ENCODE assay signal across 8 cellular contexts in the genomic region with DNA sequence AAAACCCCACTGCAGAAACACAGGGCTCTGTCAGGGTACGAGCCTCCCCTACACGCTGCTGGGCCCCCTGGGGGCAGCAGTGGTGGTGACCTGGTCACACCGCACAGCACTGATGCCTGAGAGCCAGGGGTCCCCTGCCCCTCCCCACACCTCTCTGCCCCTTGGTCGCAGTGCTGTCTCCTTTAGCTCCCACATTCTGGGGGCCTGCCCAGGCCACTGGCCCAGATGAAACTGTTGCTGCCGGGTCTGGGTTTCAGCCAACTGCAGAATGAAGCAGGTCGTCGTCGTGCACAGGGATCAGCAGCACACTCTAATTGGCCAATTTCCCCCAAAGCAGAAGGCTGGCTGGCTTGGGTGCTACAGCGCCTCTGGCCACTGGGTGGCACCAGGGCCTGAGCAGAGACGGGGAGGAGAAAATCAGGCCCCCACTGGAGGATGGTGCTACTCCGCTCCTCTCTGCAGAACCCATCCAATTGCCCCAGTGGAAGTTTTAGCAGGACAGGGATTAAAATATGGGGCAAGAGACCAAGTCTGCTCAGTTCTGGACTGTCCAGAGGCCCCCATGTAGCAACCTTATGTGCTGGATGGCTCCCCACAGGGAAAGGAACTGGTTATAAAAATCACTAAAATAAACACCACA. TPM values are rescaled to one million over a fixed set of nuclear protein-coding genes. Genes with fewer than 3 reads are reported as not detected.
A peak's percentile ranks its signal among the peaks of the same experiment; 100 is the strongest.
DNase-seq lines count a peak whose midpoint lies in the region; ATAC-seq and TF ChIP-seq lines count a peak whose summit lies in the region.

No MANE protein-coding gene starts in this region.

- H3K4me3 Mint-ChIP-seq in activated T-helper 17 cell treated with anti-CD3 and anti-CD28 coated beads, Interleukin-2, amount 50 U/mL, for 72 hours: peak overlapping the region; percentile 76
- peak overlapping the region; percentile 65 for H3K4me3 Mint-ChIP-seq in nephron progenitor cell
- H3K4me3 Mint-ChIP-seq in stimulated activated naive CD8-positive, alpha-beta T cell treated with anti-CD3 and anti-CD28 coated beads, Interleukin-15, amount 100 ng/mL, for 72 hours: peak overlapping the region; percentile 60 to 82

- no peaks in the 10 kb centered on the region for H3K27me3 Mint-ChIP-seq in activated T-helper 17 cell treated with anti-CD3 and anti-CD28 coated beads, Interleukin-2, amount 50 U/mL, for 72 hours
- H3K27me3 Mint-ChIP-seq in nephron progenitor cell (ENCODE audit: low read depth, poor library complexity): no peaks in the 10 kb centered on the region
- no peaks in the 10 kb centered on the region for H3K27me3 Mint-ChIP-seq in stimulated activated naive CD8-positive, alpha-beta T cell treated with anti-CD3 and anti-CD28 coated beads, Interleukin-15, amount 100 ng/mL, for 72 hours

- peak; percentile 63 for ATAC-seq in GM21381 (IDR thresholded peaks at IDR 0.05; ENCODE audit: unreplicated experiment)
- ATAC-seq in activated T-helper 17 cell treated with anti-CD3 and anti-CD28 coated beads, Interleukin-2, amount 50 U/mL, for 72 hours (replicated peaks): peak; percentile 83
- peak; percentile 93 for ATAC-seq in stimulated activated naive CD8-positive, alpha-beta T cell treated with anti-CD3 and anti-CD28 coated beads, Interleukin-15, amount 100 ng/mL, for 72 hours

- TF ChIP-seq CTCF in nephron progenitor cell (IDR thresholded peaks at IDR 0.05): peak; percentile 75

- H3K27ac Mint-ChIP-seq in activated T-helper 17 cell treated with anti-CD3 and anti-CD28 coated beads, Interleukin-2, amount 50 U/mL, for 72 hours: peak overlapping the region; percentile 73
- H3K27ac Mint-ChIP-seq in nephron progenitor cell: no peak overlapping the region
- peak overlapping the region in 1 of 2 donors; percentile 93 for H3K27ac Mint-ChIP-seq in stimulated activated naive CD8-positive, alpha-beta T cell treated with anti-CD3 and anti-CD28 coated beads, Interleukin-15, amount 100 ng/mL, for 72 hours

- DNase-seq in COLO829 (ENCODE audit: low spot score) (peak; percentile 83), RKO (ENCODE audit: low spot score) (peak; percentile 82), fibroblast of peridontal ligament (ENCODE audit: extremely low read depth) (peak; percentile 67), nephron progenitor cell (peak; percentile 78)
- peak; percentile 70 for DNase-seq in Jurkat, Clone E6-1 (ENCODE audit: low read depth, low spot score)
- peak; percentile 73 to 75 for DNase-seq in stimulated activated naive CD8-positive, alpha-beta T cell treated with anti-CD3 and anti-CD28 coated beads, Interleukin-15, amount 100 ng/mL, for 72 hours

- peaks cover 76% of the 10 kb centered on the region for H3K36me3 Mint-ChIP-seq in activated T-helper 17 cell treated with anti-CD3 and anti-CD28 coated beads, Interleukin-2, amount 50 U/mL, for 72 hours (ENCODE audit: low read depth)
- peaks cover 38% of the 10 kb centered on the region for H3K36me3 Mint-ChIP-seq in nephron progenitor cell (ENCODE audit: low read depth)

- no peaks in the 10 kb centered on the region for H3K9me3 Mint-ChIP-seq in activated T-helper 17 cell treated with anti-CD3 and anti-CD28 coated beads, Interleukin-2, amount 50 U/mL, for 72 hours
- H3K9me3 Mint-ChIP-seq in nephron progenitor cell: no peaks in the 10 kb centered on the region
- H3K9me3 Mint-ChIP-seq in stimulated activated naive CD8-positive, alpha-beta T cell treated with anti-CD3 and anti-CD28 coated beads, Interleukin-15, amount 100 ng/mL, for 72 hours: no peaks in the 10 kb centered on the region

- no peak overlapping the region for H3K4me3 ChIP-seq in Jurkat, Clone E6-1 (ENCODE audit: low read length)

- peaks cover 30% of the 10 kb centered on the region for H3K4me1 Mint-ChIP-seq in activated T-helper 17 cell treated with anti-CD3 and anti-CD28 coated beads, Interleukin-2, amount 50 U/mL, for 72 hours
- H3K4me1 Mint-ChIP-seq in nephron progenitor cell: peaks cover 42% of the 10 kb centered on the region
- H3K4me1 Mint-ChIP-seq in stimulated activated naive CD8-positive, alpha-beta T cell treated with anti-CD3 and anti-CD28 coated beads, Interleukin-15, amount 100 ng/mL, for 72 hours: peaks cover 63% of the 10 kb centered on the region

RNA-seq across cellular contexts. Expression of gene DIDO1, which starts 26.1 kb away (rescaled TPM):
- polyA plus RNA-seq in Jurkat, Clone E6-1 (2012; ENCODE audit: insufficient read depth, insufficient read length): 58.1 TPM
- total RNA-seq in activated T-helper 17 cell treated with anti-CD3 and anti-CD28 coated beads, Interleukin-2, amount 50 U/mL, for 72 hours: 10 to 100 TPM; 51.4 to 51.5 TPM

RNA-seq across cellular contexts. Expression of gene GID8, which starts 37.8 kb away (rescaled TPM):
- 23.3 TPM for polyA plus RNA-seq in Jurkat, Clone E6-1 (2012; ENCODE audit: insufficient read depth, insufficient read length)
- 10 to 100 TPM; 32.7 to 34.6 TPM for total RNA-seq in activated T-helper 17 cell treated with anti-CD3 and anti-CD28 coated beads, Interleukin-2, amount 50 U/mL, for 72 hours

RNA-seq across cellular contexts. Expression of gene TCFL5, which starts 38.5 kb away (rescaled TPM):
- polyA plus RNA-seq in Jurkat, Clone E6-1 (2012; ENCODE audit: insufficient read depth, insufficient read length): 22.1 TPM
- 1 to 10 TPM; 3.4 to 3.7 TPM for total RNA-seq in activated T-helper 17 cell treated with anti-CD3 and anti-CD28 coated beads, Interleukin-2, amount 50 U/mL, for 72 hours

RNA-seq across cellular contexts. Expression of gene SLC17A9, which starts 52.3 kb away (rescaled TPM):
- polyA plus RNA-seq in Jurkat, Clone E6-1 (2012; ENCODE audit: insufficient read depth, insufficient read length): 3.1 TPM
- total RNA-seq in activated T-helper 17 cell treated with anti-CD3 and anti-CD28 coated beads, Interleukin-2, amount 50 U/mL, for 72 hours: 1 to 10 TPM; 5.2 to 7.0 TPM
